ENCODE assay signal across 14 cellular contexts in the genomic region with DNA sequence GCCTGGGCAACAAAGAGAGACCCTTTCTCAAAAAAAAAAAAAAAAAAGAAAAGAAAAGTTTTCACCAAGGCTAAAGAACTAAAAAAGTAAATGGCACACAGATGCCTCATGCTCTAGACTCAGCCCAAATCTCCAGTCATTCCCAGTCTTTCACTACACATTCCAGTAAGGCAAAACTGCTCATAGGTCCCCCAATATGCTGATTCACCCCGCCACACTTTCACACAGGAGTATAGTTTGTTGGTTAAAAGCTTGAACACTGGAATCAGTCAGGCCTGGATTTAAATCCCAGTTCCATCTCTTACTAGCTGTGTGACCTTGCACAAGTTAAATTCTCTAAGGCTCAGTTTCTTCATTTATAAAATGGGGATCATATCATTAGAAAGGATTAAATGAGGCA. TPM values are rescaled to one million over a fixed set of nuclear protein-coding genes. Genes with fewer than 3 reads are reported as not detected.
DNase-seq lines count a peak whose midpoint lies in the region; ATAC-seq and TF ChIP-seq lines count a peak whose summit lies in the region.
"Had no signal": no experiment of that assay in that cellular context is flagged by ENCODE, and none has a peak within 500 bp of the region (broad histone marks: within the 10 kb centered on the region; RNA-seq: fewer than 3 reads in every experiment).

No MANE protein-coding gene starts in this region.

- H3K27ac Mint-ChIP-seq in T-helper 2 cell treated with Interferon-gamma antibody and Interleukin-4, amounts not matched to agents 5 μg/mL and 100 μg/mL, for 36 hours: peak overlapping the region; percentile 56
- H3K27ac Mint-ChIP-seq in activated T-helper 17 cell treated with anti-CD3 and anti-CD28 coated beads, Interleukin-2, amount 50 U/mL, for 72 hours: peak overlapping the region; percentile 96
- H3K27ac Mint-ChIP-seq in nephron: no peak overlapping the region

- no peak overlapping the region for H3K9ac ChIP-seq in HCT116 (ENCODE audit: low read length)

- H3K4me3 Mint-ChIP-seq in T-helper 2 cell treated with Interferon-gamma antibody and Interleukin-4, amounts not matched to agents 5 μg/mL and 100 μg/mL, for 36 hours: peak overlapping the region; percentile 95
- H3K4me3 Mint-ChIP-seq in activated T-helper 17 cell treated with anti-CD3 and anti-CD28 coated beads, Interleukin-2, amount 50 U/mL, for 72 hours: peak overlapping the region; percentile 97
- H3K4me3 Mint-ChIP-seq in nephron: peak overlapping the region; percentile 94 to 99 (median 97)

- H3K9me3 Mint-ChIP-seq in T-helper 2 cell treated with Interferon-gamma antibody and Interleukin-4, amounts not matched to agents 5 μg/mL and 100 μg/mL, for 36 hours: no peaks in the 10 kb centered on the region
- no peaks in the 10 kb centered on the region for H3K9me3 Mint-ChIP-seq in activated T-helper 17 cell treated with anti-CD3 and anti-CD28 coated beads, Interleukin-2, amount 50 U/mL, for 72 hours
- no peaks in the 10 kb centered on the region for H3K9me3 Mint-ChIP-seq in nephron

- no peaks in the 10 kb centered on the region for H4K20me1 ChIP-seq in HCT116 (ENCODE audit: insufficient read depth)

- intact Hi-C loops in HCT116 (cut with micrococcal nuclease): no loop called here
- intact Hi-C loops in ovary (cut with DNase I): no loop called here

- no peaks in the 10 kb centered on the region for H3K27me3 Mint-ChIP-seq in T-helper 2 cell treated with Interferon-gamma antibody and Interleukin-4, amounts not matched to agents 5 μg/mL and 100 μg/mL, for 36 hours (ENCODE audit: low read depth)
- H3K27me3 Mint-ChIP-seq in activated T-helper 17 cell treated with anti-CD3 and anti-CD28 coated beads, Interleukin-2, amount 50 U/mL, for 72 hours: no peaks in the 10 kb centered on the region
- no peaks in the 10 kb centered on the region for H3K27me3 Mint-ChIP-seq in nephron (ENCODE audit: low read depth)

- no peak overlapping the region for H2AFZ ChIP-seq in HCT116 (ENCODE audit: low read depth, low read length, poor library complexity, severe bottlenecking)

- TF ChIP-seq POLR2A in HCT116 (IDR thresholded peaks at IDR 0.05; ENCODE audit: borderline replicate concordance, extremely low read depth, insufficient read depth, insufficient read length) (no peak), ovary (IDR thresholded peaks at IDR 0.05) (no peak)

- H3K4me1 Mint-ChIP-seq in T-helper 2 cell treated with Interferon-gamma antibody and Interleukin-4, amounts not matched to agents 5 μg/mL and 100 μg/mL, for 36 hours (ENCODE audit: low read depth): peaks cover 44% of the 10 kb centered on the region
- H3K4me1 Mint-ChIP-seq in activated T-helper 17 cell treated with anti-CD3 and anti-CD28 coated beads, Interleukin-2, amount 50 U/mL, for 72 hours: peaks cover 39% of the 10 kb centered on the region
- H3K4me1 Mint-ChIP-seq in nephron: peaks cover 22% of the 10 kb centered on the region

- peaks cover 44% of the 10 kb centered on the region for H3K36me3 Mint-ChIP-seq in T-helper 2 cell treated with Interferon-gamma antibody and Interleukin-4, amounts not matched to agents 5 μg/mL and 100 μg/mL, for 36 hours (ENCODE audit: low read depth)
- peaks cover 71% of the 10 kb centered on the region for H3K36me3 Mint-ChIP-seq in activated T-helper 17 cell treated with anti-CD3 and anti-CD28 coated beads, Interleukin-2, amount 50 U/mL, for 72 hours (ENCODE audit: low read depth)
- H3K36me3 Mint-ChIP-seq in nephron (ENCODE audit: low read depth): peaks cover 18% of the 10 kb centered on the region

- ATAC-seq in HCT116 (no peak), HG02763 (IDR thresholded peaks at IDR 0.05; ENCODE audit: unreplicated experiment) (no peak)
- no peak for ATAC-seq in activated T-helper 17 cell treated with anti-CD3 and anti-CD28 coated beads, Interleukin-2, amount 50 U/mL, for 72 hours (replicated peaks)
- ATAC-seq: mucosa of descending colon had no signal

- peaks cover 0 to 4% of the 10 kb centered on the region in 2 experiments; a peak in 1 of 4 replicates for H3K36me3 ChIP-seq in HCT116 (ENCODE audit: control insufficient read depth in 1 of 2, insufficient read depth in 2 of 2, low read length in 2 of 2)
- H3K36me3 ChIP-seq in ovary: no peaks in the 10 kb centered on the region

- WGBS in ovary, 3 donors: 95 to 98% (median 97%) methylated on average over 1 of the region's 1 CpG

- H3K27me3 ChIP-seq in HCT116 (ENCODE audit: insufficient read depth, low read length) (no peaks in the 10 kb centered on the region), ovary (no peaks in the 10 kb centered on the region)

- H3K9me3 ChIP-seq in HCT116 (ENCODE audit: control insufficient read depth in 1 of 2, insufficient read depth in 1 of 2, low read depth in 1 of 2, low read length in 2 of 2): no peaks in the 10 kb centered on the region
- H3K9me3 ChIP-seq in ovary: no peaks in the 10 kb centered on the region
- H3K9me3 ChIP-seq: mucosa of descending colon had no signal

- no peak for TF ChIP-seq EP300 in ovary (IDR thresholded peaks at IDR 0.05)

- H3K79me2 ChIP-seq in HCT116 (ENCODE audit: insufficient read depth, low read length): peaks cover 32% of the 10 kb centered on the region

- POLR2A ChIA-PET in HCT116 (lab: Charles Lee): no interaction called here

- H3K9me2 ChIP-seq in HCT116 (ENCODE audit: insufficient read depth): no peaks in the 10 kb centered on the region

- BruUV-seq in HCT116 (replicated peaks; lab: Mats Ljungman, UMichigan): TSS peak; percentile 45

- H3K4me2 ChIP-seq in HCT116 (ENCODE audit: low read length): no peak overlapping the region

- RAD21 ChIA-PET in HCT116 (lab: Charles Lee; ENCODE audit: low non-redundant PET in 1 of 2, low total read pairs in 2 of 2, uncharacterized antibody in 2 of 2, unreplicated experiment in 2 of 2): no interaction called here

- no peak for TF ChIP-seq CTCF in HCT116 (IDR thresholded peaks at IDR 0.05 in 2 of 3, conservative IDR thresholded peaks at IDR 0.05 in 1 of 3; ENCODE audit: borderline replicate concordance in 1 of 3, insufficient read depth in 1 of 3, low read depth in 2 of 3, low read length in 2 of 3)
- TF ChIP-seq CTCF in nephron (IDR thresholded peaks at IDR 0.05; ENCODE audit: unreplicated experiment in 3 of 3): no peak
- no peak for TF ChIP-seq CTCF in ovary (IDR thresholded peaks at IDR 0.05)

- no peak overlapping the region for H3K4me3 ChIP-seq in HCT116 (replicated peaks in 1 of 2; ENCODE audit: low read depth in 1 of 2, low read length in 2 of 2)
- H3K4me3 ChIP-seq in ovary: no peak overlapping the region
- H3K4me3 ChIP-seq: mucosa of descending colon had no signal

- H3K4me1 ChIP-seq in HCT116 (ENCODE audit: control insufficient read depth in 1 of 2, insufficient read depth in 2 of 2, low read length in 2 of 2) (peaks cover 0 to 20% of the 10 kb centered on the region in 2 experiments; a peak in 3 of 4 replicates), ovary (ENCODE audit: insufficient read depth) (peaks cover 3% of the 10 kb centered on the region)

- CTCF ChIA-PET in HCT116 (lab: Charles Lee): no interaction called here

- no peak for TF ChIP-seq RAD21 in HCT116 (IDR thresholded peaks at IDR 0.05; ENCODE audit: low read depth)

- no peak for DNase-seq in T-helper 2 cell treated with Interferon-gamma antibody and Interleukin-4, amounts not matched to agents 5 μg/mL and 100 μg/mL, for 36 hours (ENCODE audit: low spot score)
- DNase-seq in T-helper 2 cell (no peak), HCT116 (ENCODE audit: low read depth, low spot score) (no peak), COLO668 (lab: John Stamatoyannopoulos, UW; ENCODE audit: unreplicated experiment) (no peak), ovary (no peak)
- DNase-seq: activated gamma-delta T cell treated with Interleukin-2 at 50 U/mL for 16 hours, DMS53, mucosa of descending colon, NCI-H2171 treated with DMSO at 0.1 percent for 48 hours, RPMI8226, trophoblast cell had no signal

- H3K27ac ChIP-seq in HCT116 (ENCODE audit: low read depth, low read length) (no peak overlapping the region), ovary (no peak overlapping the region)

TF ChIP-seq in HCT116, 20 proteins besides CTCF, POLR2A, EP300 and RAD21 (continues in another document):
- TF ChIP-seq JUND (IDR thresholded peaks at IDR 0.05) (no peak), EGR1 (IDR thresholded peaks at IDR 0.05; ENCODE audit: low read depth) (no peak), EZH2 (IDR thresholded peaks at IDR 0.05) (no peak), ELF1 (IDR thresholded peaks at IDR 0.05; ENCODE audit: borderline replicate concordance, low read depth) (no peak), EZH2phosphoT487 (IDR thresholded peaks at IDR 0.05; ENCODE audit: borderline replicate concordance) (no peak), FOSL1 (IDR thresholded peaks at IDR 0.05; ENCODE audit: low read depth) (no peak), CBX3 (IDR thresholded peaks at IDR 0.05; ENCODE audit: low read depth) (no peak)
- TF ChIP-seq, protein P1, sequence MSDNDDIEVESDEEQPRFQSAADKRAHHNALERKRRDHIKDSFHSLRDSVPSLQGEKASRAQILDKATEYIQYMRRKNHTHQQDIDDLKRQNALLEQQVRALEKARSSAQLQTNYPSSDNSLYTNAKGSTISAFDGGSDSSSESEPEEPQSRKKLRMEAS (IDR thresholded peaks at IDR 0.05): no peak

RNA-seq across cellular contexts. Expression of a gene that starts 1.9 kb away (rescaled TPM):
- 45.8 TPM for total RNA-seq in HCT116 (2021; ENCODE audit: unreplicated experiment)
- polyA plus RNA-seq in HCT116 (2012): 48.3 and 52.0 TPM in 2 replicates
- 10 to 100 TPM; 33.2 to 38.9 TPM for total RNA-seq in activated T-helper 17 cell treated with anti-CD3 and anti-CD28 coated beads, Interleukin-2, amount 50 U/mL, for 72 hours
- 10 to 100 TPM; 16.1 to 42.2 (median 33.5) TPM for total RNA-seq in ovary
- polyA plus RNA-seq in ovary: 10 to 100 TPM; 26.6 to 64.8 TPM

RNA-seq across cellular contexts. Expression of a gene that starts 7.2 kb away (rescaled TPM):
- total RNA-seq in HCT116 (2021; ENCODE audit: unreplicated experiment) (82.8 TPM), ovary (10 to 100 TPM; 17.1 to 71.5 (median 28.4) TPM)
- polyA plus RNA-seq in HCT116 (2012): 379 and 483 TPM in 2 replicates
- 100 to 1,000 TPM in 1 of 2 donors, 10 to 100 TPM in 1; 55.0 to 335 TPM for total RNA-seq in activated T-helper 17 cell treated with anti-CD3 and anti-CD28 coated beads, Interleukin-2, amount 50 U/mL, for 72 hours
- polyA plus RNA-seq in ovary: 10 to 100 TPM; 25.4 to 39.1 TPM

RNA-seq across cellular contexts. Expression of a gene that starts 17.0 kb away (rescaled TPM):
- total RNA-seq in HCT116 (2021; ENCODE audit: unreplicated experiment) (43.2 TPM), ovary (10 to 100 TPM; 14.4 to 27.3 (median 19.5) TPM)
- 36.9 and 40.4 TPM in 2 replicates for polyA plus RNA-seq in HCT116 (2012)
- 10 to 100 TPM; 39.1 to 67.7 TPM for total RNA-seq in activated T-helper 17 cell treated with anti-CD3 and anti-CD28 coated beads, Interleukin-2, amount 50 U/mL, for 72 hours
- 10 to 100 TPM; 18.6 to 19.3 TPM for polyA plus RNA-seq in ovary

RNA-seq across cellular contexts. Expression of a gene that starts 29.4 kb away (rescaled TPM):
- total RNA-seq in HCT116 (2021; ENCODE audit: unreplicated experiment): 94.9 TPM
- 77.7 and 92.1 TPM in 2 replicates for polyA plus RNA-seq in HCT116 (2012)
- 100 to 1,000 TPM; 140 to 195 TPM for total RNA-seq in activated T-helper 17 cell treated with anti-CD3 and anti-CD28 coated beads, Interleukin-2, amount 50 U/mL, for 72 hours
- 1 to 10 TPM; 2.1 to 5.0 (median 3.3) TPM for total RNA-seq in ovary
- 1 to 10 TPM; 2.9 to 3.8 TPM for polyA plus RNA-seq in ovary

RNA-seq across cellular contexts. Expression of a gene that starts 44.5 kb away (rescaled TPM):
- 18.9 TPM for total RNA-seq in HCT116 (2021; ENCODE audit: unreplicated experiment)
- 9.5 and 9.7 TPM in 2 replicates for polyA plus RNA-seq in HCT116 (2012)
- 10 to 100 TPM; 25.5 to 36.3 TPM for total RNA-seq in activated T-helper 17 cell treated with anti-CD3 and anti-CD28 coated beads, Interleukin-2, amount 50 U/mL, for 72 hours
- 10 to 100 TPM in 3 of 7 donors, 1 to 10 TPM in 4; 3.6 to 16.2 (median 7.9) TPM for total RNA-seq in ovary
- polyA plus RNA-seq in ovary: 1 to 10 TPM; 4.1 to 8.7 TPM

Comparison
In these comparisons a context has a peak if more than half of its experiments do, and no peak if none do; other contexts are left out.
1. H3K27ac Mint-ChIP-seq: peak in T-helper 2 cell treated with Interferon-gamma antibody and Interleukin-4, amounts not matched to agents 5 μg/mL and 100 μg/mL, for 36 hours (single experiment) and activated T-helper 17 cell treated with anti-CD3 and anti-CD28 coated beads, Interleukin-2, amount 50 U/mL, for 72 hours (single experiment); none in nephron (0 of 3).
2. Peak in every context shown above with its lines, with median percentiles within 50 percentile points of each other: H3K4me3 Mint-ChIP-seq.